In genomic region chr4:75126870-75127269, GRCh38 we compare ENCODE assay signal across 8 cellular contexts.
A peak's percentile ranks its signal among the peaks of the same experiment; 100 is the strongest.
DNase-seq lines count a peak whose midpoint lies in the region; ATAC-seq and TF ChIP-seq lines count a peak whose summit lies in the region.
"Not testable (repeated sequence)": the region's sequence is repeated elsewhere in the genome, so short reads cannot be mapped to it uniquely, and the experiment has no call there.

No MANE protein-coding gene starts in this region.

- not testable (repeated sequence) for H3K27ac ChIP-seq in HEK293 (ENCODE audit: extremely low read depth, low read depth, low read length); smooth muscle cell (ENCODE audit: low read depth)
- H3K27ac ChIP-seq in RWPE2 (ENCODE audit: poor library complexity, severe bottlenecking) (peak overlapping the region; percentile 56), hepatocyte (peak overlapping the region; percentile 37)

- POLR2A ChIA-PET in Caco-2 (lab: Charles Lee); HEK293 (lab: Yijun Ruan, JAX): not testable (repeated sequence)

- H3K27ac Mint-ChIP-seq in Caco-2 (ENCODE audit: unreplicated experiment), result peak overlapping the region; percentile 72
- H3K27ac Mint-ChIP-seq in chondrocyte (ENCODE audit: unreplicated experiment), result not testable (repeated sequence)

- H3K9me3 ChIP-seq in Caco-2; HEK293 (ENCODE audit: control insufficient read depth, insufficient read depth, low read depth, low read length); RWPE2 (ENCODE audit: severe bottlenecking); hepatocyte (ENCODE audit: low read depth); mucosa of descending colon; smooth muscle cell (replicated peaks; ENCODE audit: low read depth): not testable (repeated sequence)

- not testable (repeated sequence) for H3K79me2 ChIP-seq in hepatocyte; smooth muscle cell (ENCODE audit: low read depth)

- not testable (repeated sequence) for H3K4me1 ChIP-seq in Caco-2; HEK293 (ENCODE audit: control insufficient read depth, insufficient read depth, low read length); RWPE2 (ENCODE audit: insufficient read depth, poor library complexity, severe bottlenecking); hepatocyte (ENCODE audit: insufficient read depth); mucosa of descending colon (ENCODE audit: low read depth); smooth muscle cell (ENCODE audit: low read depth)

- not testable (repeated sequence) for H3K4me1 Mint-ChIP-seq in Caco-2 (ENCODE audit: low read depth, unreplicated experiment); chondrocyte (ENCODE audit: low read depth)

- H3K4me3 Mint-ChIP-seq in Caco-2 (ENCODE audit: unreplicated experiment) (peak overlapping the region; percentile 77), chondrocyte (ENCODE audit: unreplicated experiment) (peak overlapping the region; percentile 65)

- H3K27me3 ChIP-seq in Caco-2 (replicated peaks; ENCODE audit: control insufficient read depth, insufficient read depth, low read length); RWPE2 (ENCODE audit: insufficient read depth, poor library complexity, severe bottlenecking); hepatocyte; smooth muscle cell (ENCODE audit: low read depth): not testable (repeated sequence)

- H3F3A ChIP-seq in smooth muscle cell (ENCODE audit: low read depth), result not testable (repeated sequence)

- not testable (repeated sequence) for BruUV-seq in Caco-2 (replicated peaks; lab: Mats Ljungman, UMichigan)

- H2AFZ ChIP-seq in hepatocyte (peak overlapping the region; percentile 64), smooth muscle cell (ENCODE audit: low read depth) (peak overlapping the region; percentile 67)

- H3K9me2 ChIP-seq in hepatocyte (replicated peaks; ENCODE audit: insufficient read depth), result not testable (repeated sequence)

- H3K4me3 ChIP-seq in Caco-2 (ENCODE audit: low read depth, low read length), result peak overlapping the region; percentile 38
- H3K4me3 ChIP-seq in HEK293 (ENCODE audit: low read depth, low read length); hepatocyte; mucosa of descending colon: not testable (repeated sequence)
- H3K4me3 ChIP-seq in RWPE2 (ENCODE audit: severe bottlenecking), result peak overlapping the region; percentile 23
- peak overlapping the region; percentile 34 for H3K4me3 ChIP-seq in smooth muscle cell

- CTCF ChIA-PET in Caco-2 (lab: Charles Lee), result interaction anchor here (0.5 to 0.6 kb wide), 3 partner anchors 36 to 253 kb away, joined by 3 read pairs; no protein-coding TSS in a partner anchor
- CTCF ChIA-PET in HEK293 (lab: Yijun Ruan, JAX), result not testable (repeated sequence)

- intact Hi-C loops in Caco-2 (cut with micrococcal nuclease; ENCODE audit: unreplicated experiment); mucosa of descending colon (cut with DNase I, micrococcal nuclease): not testable (repeated sequence)

- not testable (repeated sequence) for H4K20me1 ChIP-seq in hepatocyte (ENCODE audit: insufficient read depth, poor library complexity, severe bottlenecking); smooth muscle cell (ENCODE audit: low read depth)

- H3K4me2 ChIP-seq in hepatocyte (peak overlapping the region; percentile 59), smooth muscle cell (peak overlapping the region; percentile 47)

- ATAC-seq in RWPE2 (ENCODE audit: low read depth), result not testable (repeated sequence)
- ATAC-seq in mucosa of descending colon, result peak; percentile 10

- H3K36me3 ChIP-seq in Caco-2 (ENCODE audit: control insufficient read depth, insufficient read depth, low read length); HEK293 (ENCODE audit: control insufficient read depth in 2 of 2, insufficient read depth in 1 of 2, low read length in 2 of 2); RWPE2 (ENCODE audit: low read depth); hepatocyte (replicated peaks; ENCODE audit: insufficient read depth, low read depth); mucosa of descending colon (ENCODE audit: low read depth); smooth muscle cell (ENCODE audit: low read depth): not testable (repeated sequence)

- DNase-seq in Caco-2 (peak in 1 of 2 experiments; percentile 19), NCI-H2171 treated with DMSO at 0.1 percent for 48 hours (lab: John Stamatoyannopoulos, UW) (peak; percentile 23), mucosa of descending colon (peak in 2 of 3 donors; percentile 19 to 57)
- DNase-seq in RWPE2 (ENCODE audit: low spot score); chondrocyte (ENCODE audit: low spot score); hepatocyte (ENCODE audit: low spot score); smooth muscle cell (lab: John Stamatoyannopoulos, UW; ENCODE audit: unreplicated experiment): not testable (repeated sequence)

- H3K9ac ChIP-seq in smooth muscle cell (ENCODE audit: low read depth), result not testable (repeated sequence)

- H3K27me3 Mint-ChIP-seq in Caco-2 (ENCODE audit: insufficient read depth, unreplicated experiment); chondrocyte (ENCODE audit: low read depth): not testable (repeated sequence)

- 63% methylated on average over 17 of the region's 21 CpGs for WGBS in hepatocyte (ENCODE audit: low lambda C conversion rate, missing lambda C conversion rate)
- WGBS in smooth muscle cell (ENCODE audit: low lambda C conversion rate), result 66% methylated on average over 14 of the region's 21 CpGs

- TF ChIP-seq CTCF in Caco-2 (IDR thresholded peaks at IDR 0.05; ENCODE audit: insufficient read depth in 1 of 2, low read depth in 1 of 2, low read length in 1 of 2, severe bottlenecking in 1 of 2, unreplicated experiment in 1 of 2); HEK293 (tag by site-specific recombination; IDR thresholded peaks at IDR 0.05); RWPE2 (IDR thresholded peaks at IDR 0.05; ENCODE audit: poor library complexity, severe bottlenecking); chondrocyte (IDR thresholded peaks at IDR 0.05); hepatocyte (IDR thresholded peaks at IDR 0.05; ENCODE audit: poor library complexity); mucosa of descending colon (IDR thresholded peaks at IDR 0.05); smooth muscle cell (IDR thresholded peaks at IDR 0.05; ENCODE audit: borderline replicate concordance, insufficient read depth, poor library complexity, severe bottlenecking): not testable (repeated sequence)

- not testable (repeated sequence) for H3K36me3 Mint-ChIP-seq in Caco-2 (ENCODE audit: insufficient read depth, unreplicated experiment); chondrocyte (ENCODE audit: low read depth)

- peaks cover 16% of the 10 kb centered on the region for H3K9me3 Mint-ChIP-seq in Caco-2 (ENCODE audit: unreplicated experiment)
- peaks cover 10% of the 10 kb centered on the region for H3K9me3 Mint-ChIP-seq in chondrocyte (ENCODE audit: low read depth)

TF ChIP-seq in HEK293, 187 proteins besides CTCF, POLR2A, EP300 and RAD21:
- TF ChIP-seq ZFHX2 (tag by site-specific recombination; conservative IDR thresholded peaks at IDR 0.05) (0 out of 2 replicates have a peak, but pooled peaks have one; percentile 12), EGR2 (tag by site-specific recombination; IDR thresholded peaks at IDR 0.05; ENCODE audit: low read depth) (peak; percentile 33; the same call in 1 of the 2 replicates)
